In the genomic region with DNA sequence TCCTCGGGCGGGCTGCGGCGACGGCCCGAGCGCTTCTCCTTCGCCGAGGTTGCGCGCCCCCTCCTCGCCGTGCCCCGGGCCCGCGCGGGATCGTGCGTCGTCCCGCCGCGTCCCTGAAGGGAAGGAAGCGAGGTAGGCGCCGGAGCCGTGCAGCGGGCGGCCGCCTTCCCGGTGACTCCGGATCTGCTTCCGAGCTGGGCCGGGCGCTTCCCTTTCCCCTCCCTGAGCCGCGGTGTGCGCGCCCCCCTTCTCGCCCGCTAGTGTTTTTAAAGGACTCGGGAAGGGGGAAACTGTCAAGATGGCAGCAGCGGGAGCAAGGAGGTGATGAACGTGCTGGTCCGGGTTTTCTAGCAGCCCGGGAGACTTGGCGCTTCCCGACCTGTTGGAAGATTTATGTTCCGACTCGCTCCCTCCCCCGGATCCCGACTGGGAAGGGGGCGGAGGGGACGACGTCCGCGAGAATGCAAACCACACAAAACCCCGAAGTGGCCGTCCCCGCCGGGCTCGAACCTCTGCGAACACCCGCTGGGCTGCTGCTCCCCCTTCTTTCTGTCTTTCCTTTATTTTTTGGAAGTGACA, we compare ENCODE assay signal across 8 cellular contexts. TPM values are rescaled to one million over a fixed set of nuclear protein-coding genes. Genes with fewer than 3 reads are reported as not detected.
DNase-seq lines count a peak whose midpoint lies in the region; ATAC-seq, FAIRE-seq and TF ChIP-seq lines count a peak whose summit lies in the region.

No MANE protein-coding gene starts in this region.

- H3K4me1 ChIP-seq in Panc1 (ENCODE audit: control insufficient read depth, insufficient read depth, low read length), result peaks cover 28% of the 10 kb centered on the region
- peaks cover 2 to 9% of the 10 kb centered on the region in 2 donors for H3K4me1 ChIP-seq in small intestine (ENCODE audit: control insufficient read depth in 2 of 2, insufficient read depth in 1 of 2, low read depth in 1 of 2, low read length in 1 of 2)

- POLR2A ChIA-PET in Panc1 (lab: Charles Lee), result interaction anchor here (0.6 kb wide), 1 partner anchor 8 kb away, joined by 10 read pairs; no protein-coding TSS in a partner anchor

- in situ Hi-C loops in Panc1 (cut with HindIII; ENCODE audit: low pct_unique_long_range_greater_than_20kb, low sequenced_read_pairs), result no loop called here

- DNase-seq in A172 (ENCODE audit: low spot score) (peak; percentile 72), GM06990 (ENCODE audit: extremely low read depth, insufficient read length) (no peak), HuH-7 (ENCODE audit: low spot score) (peak; percentile 46), Panc1 (ENCODE audit: low read depth, low spot score) (no peak), bronchial epithelial cell (ENCODE audit: low read depth) (peak; percentile 39), immature natural killer cell (no peak), small intestine (peak; percentile 59), putamen (ENCODE audit: low spot score) (no peak)

- H3K9me3 Mint-ChIP-seq in immature natural killer cell, result no peaks in the 10 kb centered on the region

- H3K36me3 Mint-ChIP-seq in immature natural killer cell, result no peaks in the 10 kb centered on the region

- H3K9me3 ChIP-seq in Panc1 (ENCODE audit: control insufficient read depth, insufficient read depth, low read depth, low read length) (no peaks in the 10 kb centered on the region), small intestine (ENCODE audit: control insufficient read depth, low read depth) (no peaks in the 10 kb centered on the region)

- CTCF ChIA-PET in Panc1 (lab: Charles Lee), result interaction anchor here (0.6 to 0.8 kb wide), 4 partner anchors 279 to 520 kb away, joined by 3 to 4 read pairs (median 4); no protein-coding TSS in a partner anchor

- H3K27ac ChIP-seq in Panc1 (ENCODE audit: low read length), result peak overlapping the region; percentile 88
- H3K27ac ChIP-seq in small intestine (ENCODE audit: low read depth in 1 of 2, low read length in 1 of 2), result peak overlapping the region; percentile 99

- WGBS in small intestine, 3 donors, result 0% methylated on average over 34 to 64 of the region's 64 CpGs

- FAIRE-seq in bronchial epithelial cell (lab: Jason Lieb, UNC) (no peak), small intestine (lab: Jason Lieb, UNC) (no peak)

- H3K27me3 Mint-ChIP-seq in immature natural killer cell (ENCODE audit: low read depth in 3 of 3), result peaks cover 13 to 34% (median 23%) of the 10 kb centered on the region in 3 donors

- ATAC-seq in Panc1, result peak; percentile 1

- TSS peak; percentile 88 for BruUV-seq in Panc1 (replicated peaks; lab: Mats Ljungman, UMichigan)

- H3K27me3 ChIP-seq in GM06990 (replicated peaks; ENCODE audit: control insufficient read depth, insufficient read depth, low read length), result no peaks in the 10 kb centered on the region; the same call in 1 of the 2 replicates
- H3K27me3 ChIP-seq in Panc1 (ENCODE audit: control insufficient read depth, insufficient read depth, low read length), result no peaks in the 10 kb centered on the region; the same call in 1 of the 2 replicates
- H3K27me3 ChIP-seq in bronchial epithelial cell (ENCODE audit: control insufficient read depth, insufficient read depth, low read length), result no peaks in the 10 kb centered on the region
- no peaks in the 10 kb centered on the region for H3K27me3 ChIP-seq in small intestine (ENCODE audit: control insufficient read depth in 2 of 2, insufficient read depth in 2 of 2, low read length in 2 of 2)

- TF ChIP-seq CTCF in GM06990 (IDR thresholded peaks at IDR 0.05; ENCODE audit: insufficient read depth, low read length, poor library complexity, severe bottlenecking) (no peak), Panc1 (IDR thresholded peaks at IDR 0.05) (no peak), bronchial epithelial cell (IDR thresholded peaks at IDR 0.05; ENCODE audit: insufficient read depth, low read length, severe bottlenecking) (no peak)

- H3K4me1 Mint-ChIP-seq in immature natural killer cell, result peaks cover 39 to 44% of the 10 kb centered on the region in 2 donors

- no peaks in the 10 kb centered on the region; the same call in 1 of the 2 replicates for H3K36me3 ChIP-seq in GM06990 (ENCODE audit: control insufficient read depth, insufficient read depth, low read length)
- no peaks in the 10 kb centered on the region; the same call in 1 of the 2 replicates for H3K36me3 ChIP-seq in Panc1 (ENCODE audit: control insufficient read depth, insufficient read depth, low read length)
- peaks cover under 1% of the 10 kb centered on the region for H3K36me3 ChIP-seq in bronchial epithelial cell (ENCODE audit: control insufficient read depth, insufficient read depth, low read length)
- no peaks in the 10 kb centered on the region for H3K36me3 ChIP-seq in small intestine (ENCODE audit: control insufficient read depth in 2 of 2, insufficient read depth in 2 of 2, low read length in 2 of 2)

- peak overlapping the region; percentile 86 to 99 (median 91) for H3K4me3 Mint-ChIP-seq in immature natural killer cell

- peak overlapping the region; percentile 92 for H3K4me3 ChIP-seq in GM06990 (replicated peaks; ENCODE audit: low read depth, low read length)
- H3K4me3 ChIP-seq in Panc1 (ENCODE audit: low read depth in 2 of 2, low read length in 2 of 2), result peak overlapping the region; percentile 96 to 98
- H3K4me3 ChIP-seq in bronchial epithelial cell (ENCODE audit: low read depth, low read length), result peak overlapping the region; percentile 55
- peak overlapping the region; percentile 60 to 75 for H3K4me3 ChIP-seq in small intestine (ENCODE audit: low read depth in 1 of 2, low read length in 2 of 2)

- H3K27ac Mint-ChIP-seq in immature natural killer cell, result peak overlapping the region; percentile 87 to 95 (median 92)

- intact Hi-C loops in Panc1 (cut with micrococcal nuclease; ENCODE audit: unreplicated experiment), result loop anchor here (5.0 kb wide), 2 partner anchors 222 to 277 kb away; no protein-coding TSS in a partner anchor

RNA-seq across cellular contexts. Expression of gene FOXO3, which starts 0.7 kb away (rescaled TPM):
- 10.9 and 11.4 TPM in 2 replicates for total RNA-seq in A172 (2014; rRNA removed; shearing (Covaris generic))
- total RNA-seq in Panc1 (2021; ENCODE audit: unreplicated experiment) (43.8 TPM), bronchial epithelial cell (28.7 and 29.3 TPM in 2 replicates)
- 20.6 TPM for polyA plus RNA-seq in Panc1 (2012; ENCODE audit: insufficient read length)
- polyA plus RNA-seq in immature natural killer cell (10 to 100 TPM; 20.3 to 41.3 (median 36.4) TPM), small intestine (10 to 100 TPM in 2 of 3 donors, 1 to 10 TPM in 1; 8.7 to 16.8 (median 11.9) TPM)

Comparison
In these comparisons a context has a peak if more than half of its experiments do, and no peak if none do; other contexts are left out.
1. DNase-seq: peak in A172 (single experiment), HuH-7 (single experiment), bronchial epithelial cell (single experiment) and small intestine (single experiment); none in GM06990 (single experiment), Panc1 (single experiment), immature natural killer cell (0 of 3) and putamen (single experiment).
2. Peak in every context shown above with its lines, with median percentiles within 50 percentile points of each other: H3K4me3 ChIP-seq.